In the genomic region with DNA sequence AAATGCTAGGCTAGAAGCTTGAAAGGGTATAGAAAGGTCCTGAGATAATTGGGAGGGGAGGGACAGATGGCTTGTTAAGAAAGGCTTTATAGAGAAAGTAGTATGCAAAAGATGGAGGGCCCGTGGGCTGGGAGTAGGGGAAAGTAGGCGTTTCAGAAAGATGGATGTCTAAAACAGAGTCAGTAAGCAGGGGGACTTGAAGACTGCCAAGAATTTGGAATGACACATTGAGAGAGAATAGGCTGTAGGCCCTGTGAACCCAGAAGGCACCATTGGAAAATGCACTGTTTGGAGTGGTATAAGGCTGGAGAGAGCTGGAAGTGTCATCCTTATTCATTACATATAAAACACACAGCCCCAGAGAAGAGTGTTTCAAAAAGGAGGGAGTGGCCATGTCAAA, we compare ENCODE assay signal across 8 cellular contexts. TPM values are rescaled to one million over a fixed set of nuclear protein-coding genes. Genes with fewer than 3 reads are reported as not detected.
DNase-seq lines count a peak whose midpoint lies in the region; ATAC-seq, FAIRE-seq and TF ChIP-seq lines count a peak whose summit lies in the region.

No MANE protein-coding gene starts in this region.

- H3K9ac ChIP-seq in keratinocyte (ENCODE audit: control insufficient read depth, extremely low read depth, insufficient read depth, low read length), result peak overlapping the region; percentile 99

- DNase-seq in DMS 273 (lab: John Stamatoyannopoulos, UW; ENCODE audit: unreplicated experiment) (peak; percentile 76), keratinocyte (ENCODE audit: low read depth, low spot score) (no peak), substantia nigra (lab: John Stamatoyannopoulos, UW) (no peak), cerebellar nuclear complex (lab: John Stamatoyannopoulos, UW) (no peak)
- DNase-seq in activated naive CD8-positive, alpha-beta T cell treated with anti-CD3 and anti-CD28 coated beads, Interleukin-2, amount 50 U/mL, for 24 hours, result peak; percentile 16

- H3K36me3 ChIP-seq in KOPT-K1 (ENCODE audit: insufficient read depth, low read length), result peaks cover 56% of the 10 kb centered on the region
- H3K36me3 ChIP-seq in keratinocyte (ENCODE audit: control insufficient read depth in 2 of 2, extremely low read depth in 1 of 2, insufficient read depth in 2 of 2, low read length in 2 of 2), result peaks cover 6 to 10% of the 10 kb centered on the region in 2 experiments

- H3K9me1 ChIP-seq in keratinocyte (ENCODE audit: control insufficient read depth, extremely low read depth, insufficient read depth, low read length), result peaks cover 2% of the 10 kb centered on the region

- H3K36me3 Mint-ChIP-seq in activated naive CD8-positive, alpha-beta T cell treated with anti-CD3 and anti-CD28 coated beads, Interleukin-2, amount 50 U/mL, for 24 hours (ENCODE audit: low read depth), result peaks cover 29% of the 10 kb centered on the region

- H3K9me3 ChIP-seq in KOPT-K1 (ENCODE audit: insufficient read depth, low read length, poor library complexity, severe bottlenecking), result no peaks in the 10 kb centered on the region
- no peaks in the 10 kb centered on the region for H3K9me3 ChIP-seq in keratinocyte (ENCODE audit: control insufficient read depth, low read depth, low read length)

- H3K4me1 ChIP-seq in keratinocyte (ENCODE audit: control insufficient read depth, extremely low read depth, insufficient read depth, low read length), result peaks cover 24% of the 10 kb centered on the region

- H3K27me3 Mint-ChIP-seq in activated naive CD8-positive, alpha-beta T cell treated with anti-CD3 and anti-CD28 coated beads, Interleukin-2, amount 50 U/mL, for 24 hours, result no peaks in the 10 kb centered on the region

- TF ChIP-seq CTCF in keratinocyte (optimal IDR thresholded peaks at IDR 0.05 in 1 of 3, IDR thresholded peaks at IDR 0.05 in 1 of 3, conservative IDR thresholded peaks at IDR 0.05 in 1 of 3; ENCODE audit: extremely low read depth in 1 of 3, insufficient read depth in 2 of 3, low read length in 3 of 3), result no peak

- dilution Hi-C loops in keratinocyte (cut with MboI; ENCODE audit: extremely low pct_ligation_motif_present, low sequenced_read_pairs), result no loop called here

- H3K79me2 ChIP-seq in keratinocyte (ENCODE audit: control insufficient read depth, insufficient read depth, low read length), result peaks cover 49% of the 10 kb centered on the region

- no peaks in the 10 kb centered on the region for H4K20me1 ChIP-seq in keratinocyte (ENCODE audit: control insufficient read depth, extremely low read depth, insufficient read depth, low read length)

- H3K9me3 Mint-ChIP-seq in activated naive CD8-positive, alpha-beta T cell treated with anti-CD3 and anti-CD28 coated beads, Interleukin-2, amount 50 U/mL, for 24 hours, result no peaks in the 10 kb centered on the region

- H3K27me3 ChIP-seq in keratinocyte (ENCODE audit: control insufficient read depth, extremely low read depth, insufficient read depth, low read length), result no peaks in the 10 kb centered on the region

- H2AFZ ChIP-seq in keratinocyte (ENCODE audit: control insufficient read depth, low read length), result peak overlapping the region; percentile 96

- H3K4me1 Mint-ChIP-seq in activated naive CD8-positive, alpha-beta T cell treated with anti-CD3 and anti-CD28 coated beads, Interleukin-2, amount 50 U/mL, for 24 hours, result peaks cover 44% of the 10 kb centered on the region

- peak overlapping the region; percentile 69 to 97 (median 90) for H3K4me3 ChIP-seq in keratinocyte (ENCODE audit: control insufficient read depth in 2 of 3, extremely low read depth in 1 of 3, insufficient read depth in 2 of 3, low read depth in 1 of 3, low read length in 3 of 3)

- FAIRE-seq in keratinocyte (lab: Jason Lieb, UNC), result no peak

- peak overlapping the region; percentile 95 for H3K27ac Mint-ChIP-seq in activated naive CD8-positive, alpha-beta T cell treated with anti-CD3 and anti-CD28 coated beads, Interleukin-2, amount 50 U/mL, for 24 hours

- peak overlapping the region; percentile 96 for H3K27ac ChIP-seq in KOPT-K1 (ENCODE audit: low read depth, low read length, poor library complexity, severe bottlenecking)
- peak overlapping the region; percentile 97 for H3K27ac ChIP-seq in keratinocyte (ENCODE audit: control insufficient read depth, insufficient read depth, low read length)
- H3K27ac ChIP-seq in substantia nigra (ENCODE audit: low read depth, low read length, poor library complexity, severe bottlenecking), result peak overlapping the region; percentile 94

- peak overlapping the region; percentile 84 for H3K4me2 ChIP-seq in keratinocyte (ENCODE audit: control insufficient read depth, extremely low read depth, insufficient read depth, low read depth, low read length)

- peak overlapping the region; percentile 98 for H3K4me3 Mint-ChIP-seq in activated naive CD8-positive, alpha-beta T cell treated with anti-CD3 and anti-CD28 coated beads, Interleukin-2, amount 50 U/mL, for 24 hours

- no peak for ATAC-seq in activated naive CD8-positive, alpha-beta T cell treated with anti-CD3 and anti-CD28 coated beads, Interleukin-2, amount 50 U/mL, for 24 hours
- no peak for ATAC-seq in activated CD4-positive, CD25-positive, alpha-beta regulatory T cell treated with anti-CD3 and anti-CD28 coated beads, Interleukin-2, amount 50 U/mL, for 24 hours
- ATAC-seq in GM18520 (IDR thresholded peaks at IDR 0.05; ENCODE audit: unreplicated experiment), result no peak

RNA-seq across cellular contexts. Expression of a gene that starts 0.9 kb away (rescaled TPM):
- 40.0 to 69.3 TPM (median 50.7 TPM) in 3 replicates for polyA plus RNA-seq in keratinocyte
- polyA plus RNA-seq in keratinocyte (2011; ENCODE audit: low read depth), result 4.0 TPM
- 43.4 and 74.3 TPM in 2 replicates for polyA plus RNA-seq in keratinocyte (2011; cell fraction: cytosol; rRNA removed)
- 29.5 and 36.2 TPM in 2 replicates for polyA plus RNA-seq in keratinocyte (2011; cell fraction: nucleus; rRNA removed)
- 54.3 and 56.5 TPM in 2 replicates for polyA plus RNA-seq in keratinocyte (2012; ENCODE audit: low replicate concordance)
- 25.7 to 41.6 TPM (median 29.7 TPM) in 3 replicates for polyA minus RNA-seq in keratinocyte
- polyA minus RNA-seq in keratinocyte (2011; cell fraction: cytosol; rRNA and poly(A)+ RNA removed), result 34.1 TPM
- 6.5 and 11.8 TPM in 2 replicates for polyA minus RNA-seq in keratinocyte (2011; cell fraction: nucleus; rRNA and poly(A)+ RNA removed)

RNA-seq across cellular contexts. Expression of a gene that starts 1.2 kb away (rescaled TPM):
- polyA plus RNA-seq in keratinocyte, result 7.5 to 10.7 TPM (median 8.3 TPM) in 3 replicates
- 12.5 TPM for polyA plus RNA-seq in keratinocyte (2011; ENCODE audit: low read depth)
- 5.2 and 9.9 TPM in 2 replicates for polyA plus RNA-seq in keratinocyte (2011; cell fraction: cytosol; rRNA removed)
- 10.3 and 12.0 TPM in 2 replicates for polyA plus RNA-seq in keratinocyte (2011; cell fraction: nucleus; rRNA removed)
- 5.0 and 9.5 TPM in 2 replicates for polyA plus RNA-seq in keratinocyte (2012; ENCODE audit: low replicate concordance)
- 9.1 to 11.2 TPM (median 11.2 TPM) in 3 replicates for polyA minus RNA-seq in keratinocyte
- polyA minus RNA-seq in keratinocyte (2011; cell fraction: cytosol; rRNA and poly(A)+ RNA removed), result 7.1 TPM
- 5.0 and 13.7 TPM in 2 replicates for polyA minus RNA-seq in keratinocyte (2011; cell fraction: nucleus; rRNA and poly(A)+ RNA removed)

RNA-seq across cellular contexts. Expression of a gene that starts 45.8 kb away (rescaled TPM):
- 14.3 to 20.6 TPM (median 14.4 TPM) in 3 replicates for polyA plus RNA-seq in keratinocyte
- polyA plus RNA-seq in keratinocyte (2011; ENCODE audit: low read depth), result 55.0 TPM
- polyA plus RNA-seq in keratinocyte (2011; cell fraction: cytosol; rRNA removed), result 15.1 and 21.3 TPM in 2 replicates
- polyA plus RNA-seq in keratinocyte (2011; cell fraction: nucleus; rRNA removed), result 17.0 and 19.7 TPM in 2 replicates
- 15.4 and 24.3 TPM in 2 replicates for polyA plus RNA-seq in keratinocyte (2012; ENCODE audit: low replicate concordance)
- polyA minus RNA-seq in keratinocyte, result 12.7 to 21.6 TPM (median 21.5 TPM) in 3 replicates
- 20.9 TPM for polyA minus RNA-seq in keratinocyte (2011; cell fraction: cytosol; rRNA and poly(A)+ RNA removed)
- polyA minus RNA-seq in keratinocyte (2011; cell fraction: nucleus; rRNA and poly(A)+ RNA removed), result 14.2 and 32.3 TPM in 2 replicates

Comparison
In these comparisons a context has a peak if more than half of its experiments do, and no peak if none do; other contexts are left out.
1. DNase-seq: peak in DMS 273 (single experiment) and activated naive CD8-positive, alpha-beta T cell treated with anti-CD3 and anti-CD28 coated beads, Interleukin-2, amount 50 U/mL, for 24 hours (single experiment); none in keratinocyte (single experiment), substantia nigra (0 of 49) and cerebellar nuclear complex (0 of 2).
2. Peak in every context shown above with its lines, with median percentiles within 50 percentile points of each other: H3K27ac ChIP-seq.